In genomic region chr12:112380663-112381420, GRCh38 we compare ENCODE assay signal across 8 cellular contexts. TPM values are rescaled to one million over a fixed set of nuclear protein-coding genes. Genes with fewer than 3 reads are reported as not detected.
DNase-seq lines count a peak whose midpoint lies in the region; ATAC-seq and TF ChIP-seq lines count a peak whose summit lies in the region.

No MANE protein-coding gene starts in this region.

- ATAC-seq in lung (ENCODE audit: insufficient read depth, low FRiP score) (no peak), HG02981 (IDR thresholded peaks at IDR 0.05; ENCODE audit: unreplicated experiment) (no peak), GM19328 (IDR thresholded peaks at IDR 0.05; ENCODE audit: unreplicated experiment) (no peak), GM18873 (IDR thresholded peaks at IDR 0.05; ENCODE audit: low FRiP score, unreplicated experiment) (no peak)

- intact Hi-C loops in tibial artery (cut with DNase I; ENCODE audit: low total_unique reads) = loop anchor here (10.0 kb wide), 2 partner anchors 126 to 186 kb away; no protein-coding TSS in a partner anchor

- 51 to 71% methylated on average over 34 of the region's 34 CpGs for WGBS in lung, 2 donors

- peak overlapping the region; percentile 87 for H3K4me3 Mint-ChIP-seq in chondrocyte (ENCODE audit: unreplicated experiment)

- H3K36me3 ChIP-seq in lung (ENCODE audit: control insufficient read depth in 2 of 2, insufficient read depth in 2 of 2, low read length in 2 of 2) (no peaks in the 10 kb centered on the region), tibial artery (no peaks in the 10 kb centered on the region)

- no peaks in the 10 kb centered on the region for H3K9me3 Mint-ChIP-seq in chondrocyte (ENCODE audit: low read depth)

- DNase-seq in NCI-H146 (lab: John Stamatoyannopoulos, UW) (peak; percentile 50), chondrocyte (ENCODE audit: low spot score) (no peak), lung (ENCODE audit: low spot score) (no peak), tibial artery (no peak)

- H3K9me3 ChIP-seq in lung (ENCODE audit: control insufficient read depth in 2 of 2, insufficient read depth in 1 of 2, low read length in 1 of 2) (no peaks in the 10 kb centered on the region), tibial artery (no peaks in the 10 kb centered on the region)

- TF ChIP-seq CTCF in chondrocyte (IDR thresholded peaks at IDR 0.05) (no peak), lung (IDR thresholded peaks at IDR 0.05; ENCODE audit: control extremely low read depth, extremely low read depth) (no peak), tibial artery (IDR thresholded peaks at IDR 0.05) (no peak)

- H3K4me1 ChIP-seq in lung (ENCODE audit: control insufficient read depth in 2 of 2, insufficient read depth in 2 of 2, low read length in 2 of 2) (peaks cover 0 to 9% of the 10 kb centered on the region in 2 donors), tibial artery (peaks cover 0 to 25% (median 11%) of the 10 kb centered on the region in 4 donors)

- H3K4me3 ChIP-seq in GM08714 (ENCODE audit: low read length) (peak overlapping the region; percentile 76), lung (peak overlapping the region; percentile 97), tibial artery (peak overlapping the region; percentile 91 to 100)

- H3K27ac ChIP-seq in lung (ENCODE audit: low read depth in 1 of 2, low read length in 1 of 2) (peak overlapping the region in 1 of 2 donors; percentile 74), tibial artery (peak overlapping the region; percentile 73 to 88)

- peak overlapping the region; percentile 92 for H3K27ac Mint-ChIP-seq in chondrocyte (ENCODE audit: unreplicated experiment)

- peaks cover 27% of the 10 kb centered on the region for H3K4me1 Mint-ChIP-seq in chondrocyte (ENCODE audit: low read depth)

- no peaks in the 10 kb centered on the region for H3K27me3 Mint-ChIP-seq in chondrocyte (ENCODE audit: low read depth)

- H3K36me3 Mint-ChIP-seq in chondrocyte (ENCODE audit: low read depth) = no peaks in the 10 kb centered on the region

- H3K27me3 ChIP-seq in lung (ENCODE audit: control insufficient read depth, insufficient read depth) (no peaks in the 10 kb centered on the region), tibial artery (no peaks in the 10 kb centered on the region)

RNA-seq across cellular contexts. Expression of gene HECTD4, which starts 1.4 kb away (rescaled TPM):
- 40.7 to 57.0 TPM (median 42.7 TPM) in 3 replicates for total RNA-seq in chondrocyte
- 10 to 100 TPM; 52.3 to 96.5 TPM for total RNA-seq in lung
- 10 to 100 TPM in 1 of 2 donors, 1 to 10 TPM in 1; 4.5 to 19.1 TPM for polyA plus RNA-seq in lung

RNA-seq across cellular contexts. Expression of gene RPL6, which starts 28.6 kb away (rescaled TPM):
- total RNA-seq in chondrocyte = 896 to 952 TPM (median 905 TPM) in 3 replicates
- 1,000 to 10,000 TPM; 1,004 to 1,042 TPM for total RNA-seq in lung
- polyA plus RNA-seq in lung = 1,000 to 10,000 TPM; 1,445 to 2,870 TPM

RNA-seq across cellular contexts. Expression of gene PTPN11, which starts 37.9 kb away (rescaled TPM):
- total RNA-seq in chondrocyte (114 to 141 TPM (median 139 TPM) in 3 replicates), lung (100 to 1,000 TPM in 1 of 2 donors, 10 to 100 TPM in 1; 48.0 to 101 TPM)
- 10 to 100 TPM; 23.3 to 40.7 TPM for polyA plus RNA-seq in lung
